1 cellular context compared by ENCODE assay signal in the genomic region with DNA sequence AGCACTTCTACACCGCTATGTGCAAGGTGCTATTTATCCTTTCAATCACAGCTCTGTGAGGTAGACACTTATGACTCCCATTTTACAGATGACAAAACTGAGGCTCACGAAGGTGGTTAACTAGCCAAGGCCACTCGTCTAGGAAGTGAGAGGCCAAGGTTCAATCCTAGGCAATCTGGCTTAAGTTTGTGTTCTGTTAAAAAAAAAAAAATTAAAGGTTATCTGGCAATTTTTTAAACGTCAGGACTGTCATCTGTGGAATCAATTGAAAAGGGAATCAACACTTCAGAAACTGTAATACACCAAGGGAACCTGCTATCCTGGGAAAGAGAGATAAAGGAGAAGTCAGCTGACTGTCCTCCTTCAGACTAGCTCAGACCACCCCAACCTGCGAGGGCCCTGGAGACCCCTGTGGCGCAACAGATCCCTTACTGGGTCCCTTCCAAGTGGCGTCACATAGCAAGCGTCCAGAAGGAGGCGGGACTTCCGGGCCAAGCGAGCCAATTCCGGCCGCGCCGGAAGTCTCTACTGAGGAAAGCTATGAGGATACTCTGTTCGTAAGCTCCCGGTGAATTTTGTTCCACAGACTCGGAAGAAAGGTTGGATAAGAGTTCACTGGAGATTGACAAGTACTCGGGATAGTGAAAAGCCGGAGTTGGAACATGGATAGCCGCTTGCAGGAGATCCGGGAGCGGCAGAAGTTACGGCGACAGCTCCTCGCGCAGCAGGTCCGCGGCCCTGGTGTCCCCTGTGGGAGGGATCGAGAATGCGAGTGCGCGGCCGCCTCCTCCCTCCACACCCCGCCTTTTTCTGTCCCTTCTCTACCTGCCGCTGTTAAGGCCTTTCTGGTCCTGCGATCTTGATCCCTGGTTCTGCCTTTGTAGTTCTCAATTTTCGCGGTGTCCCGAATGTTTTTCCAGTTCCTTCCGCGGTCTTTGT.
TF ChIP-seq lines count a peak whose summit lies in the region.

A gene (plus strand): TSS at position 520 of the 939 bp plus-strand sequence. CDS start 143 bp downstream, at position 663.

TF ChIP-seq in HepG2, 621 proteins besides CTCF, POLR2A, EP300 and RAD21 (continued from another document and continues in another):
- TF ChIP-seq, protein P1, sequence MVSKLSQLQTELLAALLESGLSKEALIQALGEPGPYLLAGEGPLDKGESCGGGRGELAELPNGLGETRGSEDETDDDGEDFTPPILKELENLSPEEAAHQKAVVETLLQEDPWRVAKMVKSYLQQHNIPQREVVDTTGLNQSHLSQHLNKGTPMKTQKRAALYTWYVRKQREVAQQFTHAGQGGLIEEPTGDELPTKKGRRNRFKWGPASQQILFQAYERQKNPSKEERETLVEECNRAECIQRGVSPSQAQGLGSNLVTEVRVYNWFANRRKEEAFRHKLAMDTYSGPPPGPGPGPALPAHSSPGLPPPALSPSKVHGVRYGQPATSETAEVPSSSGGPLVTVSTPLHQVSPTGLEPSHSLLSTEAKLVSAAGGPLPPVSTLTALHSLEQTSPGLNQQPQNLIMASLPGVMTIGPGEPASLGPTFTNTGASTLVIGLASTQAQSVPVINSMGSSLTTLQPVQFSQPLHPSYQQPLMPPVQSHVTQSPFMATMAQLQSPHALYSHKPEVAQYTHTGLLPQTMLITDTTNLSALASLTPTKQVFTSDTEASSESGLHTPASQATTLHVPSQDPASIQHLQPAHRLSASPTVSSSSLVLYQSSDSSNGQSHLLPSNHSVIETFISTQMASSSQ (IDR thresholded peaks at IDR 0.05; ENCODE audit: low read depth) = no peak
- TF ChIP-seq, protein P1 (CRISPR knock-in tag; IDR thresholded peaks at IDR 0.05; ENCODE audit: borderline replicate concordance) = no peak
- no peak for TF ChIP-seq ZNF101 (CRISPR knock-in tag; IDR thresholded peaks at IDR 0.05; ENCODE audit: borderline replicate concordance, low read depth)
- TF ChIP-seq ZNF383 (CRISPR knock-in tag; IDR thresholded peaks at IDR 0.05; ENCODE audit: borderline replicate concordance) = no peak
- peak; percentile 97 for TF ChIP-seq GABPB1 (CRISPR knock-in tag; IDR thresholded peaks at IDR 0.05)
- no peak for TF ChIP-seq ZNF564 (CRISPR knock-in tag; IDR thresholded peaks at IDR 0.05)
- TF ChIP-seq, protein P2, sequence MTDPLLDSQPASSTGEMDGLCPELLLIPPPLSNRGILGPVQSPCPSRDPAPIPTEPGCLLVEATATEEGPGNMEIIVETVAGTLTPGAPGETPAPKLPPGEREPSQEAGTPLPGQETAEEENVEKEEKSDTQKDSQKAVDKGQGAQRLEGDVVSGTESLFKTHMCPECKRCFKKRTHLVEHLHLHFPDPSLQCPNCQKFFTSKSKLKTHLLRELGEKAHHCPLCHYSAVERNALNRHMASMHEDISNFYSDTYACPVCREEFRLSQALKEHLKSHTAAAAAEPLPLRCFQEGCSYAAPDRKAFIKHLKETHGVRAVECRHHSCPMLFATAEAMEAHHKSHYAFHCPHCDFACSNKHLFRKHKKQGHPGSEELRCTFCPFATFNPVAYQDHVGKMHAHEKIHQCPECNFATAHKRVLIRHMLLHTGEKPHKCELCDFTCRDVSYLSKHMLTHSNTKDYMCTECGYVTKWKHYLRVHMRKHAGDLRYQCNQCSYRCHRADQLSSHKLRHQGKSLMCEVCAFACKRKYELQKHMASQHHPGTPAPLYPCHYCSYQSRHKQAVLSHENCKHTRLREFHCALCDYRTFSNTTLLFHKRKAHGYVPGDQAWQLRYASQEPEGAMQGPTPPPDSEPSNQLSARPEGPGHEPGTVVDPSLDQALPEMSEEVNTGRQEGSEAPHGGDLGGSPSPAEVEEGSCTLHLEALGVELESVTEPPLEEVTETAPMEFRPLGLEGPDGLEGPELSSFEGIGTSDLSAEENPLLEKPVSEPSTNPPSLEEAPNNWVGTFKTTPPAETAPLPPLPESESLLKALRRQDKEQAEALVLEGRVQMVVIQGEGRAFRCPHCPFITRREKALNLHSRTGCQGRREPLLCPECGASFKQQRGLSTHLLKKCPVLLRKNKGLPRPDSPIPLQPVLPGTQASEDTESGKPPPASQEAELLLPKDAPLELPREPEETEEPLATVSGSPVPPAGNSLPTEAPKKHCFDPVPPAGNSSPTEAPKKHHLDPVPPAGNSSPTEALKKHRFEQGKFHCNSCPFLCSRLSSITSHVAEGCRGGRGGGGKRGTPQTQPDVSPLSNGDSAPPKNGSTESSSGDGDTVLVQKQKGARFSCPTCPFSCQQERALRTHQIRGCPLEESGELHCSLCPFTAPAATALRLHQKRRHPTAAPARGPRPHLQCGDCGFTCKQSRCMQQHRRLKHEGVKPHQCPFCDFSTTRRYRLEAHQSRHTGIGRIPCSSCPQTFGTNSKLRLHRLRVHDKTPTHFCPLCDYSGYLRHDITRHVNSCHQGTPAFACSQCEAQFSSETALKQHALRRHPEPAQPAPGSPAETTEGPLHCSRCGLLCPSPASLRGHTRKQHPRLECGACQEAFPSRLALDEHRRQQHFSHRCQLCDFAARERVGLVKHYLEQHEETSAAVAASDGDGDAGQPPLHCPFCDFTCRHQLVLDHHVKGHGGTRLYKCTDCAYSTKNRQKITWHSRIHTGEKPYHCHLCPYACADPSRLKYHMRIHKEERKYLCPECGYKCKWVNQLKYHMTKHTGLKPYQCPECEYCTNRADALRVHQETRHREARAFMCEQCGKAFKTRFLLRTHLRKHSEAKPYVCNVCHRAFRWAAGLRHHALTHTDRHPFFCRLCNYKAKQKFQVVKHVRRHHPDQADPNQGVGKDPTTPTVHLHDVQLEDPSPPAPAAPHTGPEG (CRISPR knock-in tag; IDR thresholded peaks at IDR 0.05) = peak; percentile 81; the same call in 1 of the 2 replicates
- no peak for TF ChIP-seq ZBTB20 (CRISPR knock-in tag; IDR thresholded peaks at IDR 0.05; ENCODE audit: borderline replicate concordance, low read depth)
- TF ChIP-seq, protein P3, sequence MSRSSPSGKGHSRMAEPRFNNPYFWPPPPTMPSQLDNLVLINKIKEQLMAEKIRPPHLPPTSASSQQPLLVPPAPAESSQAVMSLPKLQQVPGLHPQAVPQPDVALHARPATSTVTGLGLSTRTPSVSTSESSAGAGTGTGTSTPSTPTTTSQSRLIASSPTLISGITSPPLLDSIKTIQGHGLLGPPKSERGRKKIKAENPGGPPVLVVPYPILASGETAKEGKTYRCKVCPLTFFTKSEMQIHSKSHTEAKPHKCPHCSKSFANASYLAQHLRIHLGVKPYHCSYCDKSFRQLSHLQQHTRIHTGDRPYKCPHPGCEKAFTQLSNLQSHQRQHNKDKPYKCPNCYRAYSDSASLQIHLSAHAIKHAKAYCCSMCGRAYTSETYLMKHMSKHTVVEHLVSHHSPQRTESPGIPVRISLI (CRISPR knock-in tag; IDR thresholded peaks at IDR 0.05; ENCODE audit: borderline replicate concordance) = 0 out of 2 replicates have a peak, but pooled peaks have one; percentile 34
- TF ChIP-seq, protein P4, sequence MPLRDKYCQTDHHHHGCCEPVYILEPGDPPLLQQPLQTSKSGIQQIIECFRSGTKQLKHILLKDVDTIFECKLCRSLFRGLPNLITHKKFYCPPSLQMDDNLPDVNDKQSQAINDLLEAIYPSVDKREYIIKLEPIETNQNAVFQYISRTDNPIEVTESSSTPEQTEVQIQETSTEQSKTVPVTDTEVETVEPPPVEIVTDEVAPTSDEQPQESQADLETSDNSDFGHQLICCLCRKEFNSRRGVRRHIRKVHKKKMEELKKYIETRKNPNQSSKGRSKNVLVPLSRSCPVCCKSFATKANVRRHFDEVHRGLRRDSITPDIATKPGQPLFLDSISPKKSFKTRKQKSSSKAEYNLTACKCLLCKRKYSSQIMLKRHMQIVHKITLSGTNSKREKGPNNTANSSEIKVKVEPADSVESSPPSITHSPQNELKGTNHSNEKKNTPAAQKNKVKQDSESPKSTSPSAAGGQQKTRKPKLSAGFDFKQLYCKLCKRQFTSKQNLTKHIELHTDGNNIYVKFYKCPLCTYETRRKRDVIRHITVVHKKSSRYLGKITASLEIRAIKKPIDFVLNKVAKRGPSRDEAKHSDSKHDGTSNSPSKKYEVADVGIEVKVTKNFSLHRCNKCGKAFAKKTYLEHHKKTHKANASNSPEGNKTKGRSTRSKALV (CRISPR knock-in tag; IDR thresholded peaks at IDR 0.05) = peak; percentile 71; the same call in 1 of the 2 replicates
- peak; percentile 60; the same call in 1 of the 2 replicates for TF ChIP-seq ZNF124 (CRISPR knock-in tag; IDR thresholded peaks at IDR 0.05)
- TF ChIP-seq SP1 (IDR thresholded peaks at IDR 0.05) = no peak
- TF ChIP-seq SP1 (CRISPR knock-in tag; IDR thresholded peaks at IDR 0.05) = peak; percentile 37; the same call in 1 of the 2 replicates
- TF ChIP-seq ZNF816 (CRISPR knock-in tag; IDR thresholded peaks at IDR 0.05; ENCODE audit: borderline replicate concordance) = 0 out of 2 replicates have a peak, but pooled peaks have one; percentile 70
- TF ChIP-seq ZSCAN9 (CRISPR knock-in tag; IDR thresholded peaks at IDR 0.05; ENCODE audit: borderline replicate concordance) = peak; percentile 66; the same call in 1 of the 2 replicates
- TF ChIP-seq NONO (IDR thresholded peaks at IDR 0.05) = no peak
- TF ChIP-seq NONO (CRISPR knock-in tag; conservative IDR thresholded peaks at IDR 0.05) = no peak
- peak; percentile 76; the same call in 1 of the 2 replicates for TF ChIP-seq KLF6 (CRISPR knock-in tag; IDR thresholded peaks at IDR 0.05)
- no peak for TF ChIP-seq ZNF432 (CRISPR knock-in tag; IDR thresholded peaks at IDR 0.05; ENCODE audit: borderline replicate concordance)
- TF ChIP-seq, protein P5, sequence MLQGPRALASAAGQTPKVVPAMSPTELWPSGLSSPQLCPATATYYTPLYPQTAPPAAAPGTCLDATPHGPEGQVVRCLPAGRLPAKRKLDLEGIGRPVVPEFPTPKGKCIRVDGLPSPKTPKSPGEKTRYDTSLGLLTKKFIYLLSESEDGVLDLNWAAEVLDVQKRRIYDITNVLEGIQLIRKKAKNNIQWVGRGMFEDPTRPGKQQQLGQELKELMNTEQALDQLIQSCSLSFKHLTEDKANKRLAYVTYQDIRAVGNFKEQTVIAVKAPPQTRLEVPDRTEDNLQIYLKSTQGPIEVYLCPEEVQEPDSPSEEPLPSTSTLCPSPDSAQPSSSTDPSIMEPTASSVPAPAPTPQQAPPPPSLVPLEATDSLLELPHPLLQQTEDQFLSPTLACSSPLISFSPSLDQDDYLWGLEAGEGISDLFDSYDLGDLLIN (CRISPR knock-in tag; IDR thresholded peaks at IDR 0.05; ENCODE audit: borderline replicate concordance) = peak; percentile 48; the same call in 1 of the 2 replicates
- TF ChIP-seq ZSCAN25 (CRISPR knock-in tag; IDR thresholded peaks at IDR 0.05) = peak; percentile 89; the same call in 1 of the 2 replicates
- peak; percentile 100 for TF ChIP-seq ZMYM3 (CRISPR knock-in tag; IDR thresholded peaks at IDR 0.05)
- TF ChIP-seq ZNF431 (CRISPR knock-in tag; IDR thresholded peaks at IDR 0.05; ENCODE audit: borderline replicate concordance, low read depth) = no peak
